1 cellular context compared by ENCODE assay signal in genomic region chr2:118186110-118186857, GRCh38.
A peak's percentile ranks its signal among the peaks of the same experiment; 100 is the strongest.
TF ChIP-seq lines count a peak whose summit lies in the region.

No MANE protein-coding gene starts in this region.

TF ChIP-seq in H1, 55 proteins besides CTCF, POLR2A, EP300 and RAD21 (continued from another document):
- TF ChIP-seq CHD7 (IDR thresholded peaks at IDR 0.05; ENCODE audit: insufficient replicate concordance, low read length) (no peak), EZH2 (IDR thresholded peaks at IDR 0.05; ENCODE audit: low read depth, low read length, severe bottlenecking) (no peak), CBX5 (IDR thresholded peaks at IDR 0.05; ENCODE audit: low read depth, low read length) (no peak), BCL11A (IDR thresholded peaks at IDR 0.05; ENCODE audit: low read depth in 2 of 2, low read length in 2 of 2) (no peak), KDM5A (IDR thresholded peaks at IDR 0.05; ENCODE audit: low read length) (no peak), POLR2AphosphoS5 (IDR thresholded peaks at IDR 0.05; ENCODE audit: low read depth, low read length) (peak; percentile 66), SP1 (IDR thresholded peaks at IDR 0.05; ENCODE audit: low read depth, low read length) (no peak), POU5F1 (IDR thresholded peaks at IDR 0.05; ENCODE audit: low read depth, low read length) (no peak), RXRA (IDR thresholded peaks at IDR 0.05; ENCODE audit: insufficient read depth, low read depth, low read length) (no peak), CHD1 (IDR thresholded peaks at IDR 0.05; ENCODE audit: low read depth, low read length) (no peak), ATF2 (IDR thresholded peaks at IDR 0.05; ENCODE audit: low read length) (no peak), RBBP5 (IDR thresholded peaks at IDR 0.05; ENCODE audit: borderline replicate concordance, low read depth, low read length) (0 out of 2 replicates have a peak, but pooled peaks have one; percentile 25), TBP (IDR thresholded peaks at IDR 0.05; ENCODE audit: low read depth, low read length) (peak; percentile 69; the same call in 1 of the 2 replicates), SIRT6 (IDR thresholded peaks at IDR 0.05; ENCODE audit: low read length) (no peak), SRF (IDR thresholded peaks at IDR 0.05; ENCODE audit: low read depth, low read length) (no peak), SAP30 (IDR thresholded peaks at IDR 0.05; ENCODE audit: insufficient read depth, insufficient replicate concordance, low read length) (no peak), USF2 (IDR thresholded peaks at IDR 0.05; ENCODE audit: low read length) (no peak), ZNF274 (IDR thresholded peaks at IDR 0.05; ENCODE audit: borderline replicate concordance, extremely low read depth, low read length) (no peak), EGR1 (IDR thresholded peaks at IDR 0.05; ENCODE audit: borderline replicate concordance, low read depth, low read length) (no peak), HDAC2 (IDR thresholded peaks at IDR 0.05; ENCODE audit: borderline replicate concordance in 1 of 2, low read depth in 2 of 2, low read length in 2 of 2) (peak in 1 of 2 experiments; percentile 72; a peak in 1 of 4 replicates), CBX8 (IDR thresholded peaks at IDR 0.05; ENCODE audit: borderline replicate concordance, low read depth, low read length) (no peak), JUN (IDR thresholded peaks at IDR 0.05; ENCODE audit: low read depth, low read length) (no peak), GTF2F1 (IDR thresholded peaks at IDR 0.05; ENCODE audit: borderline replicate concordance, low read depth, low read length) (no peak), FOSL1 (IDR thresholded peaks at IDR 0.05; ENCODE audit: insufficient read depth, low read depth, low read length) (no peak), YY1 (IDR thresholded peaks at IDR 0.05; ENCODE audit: low read depth, low read length) (no peak), HDAC6 (IDR thresholded peaks at IDR 0.05; ENCODE audit: low read depth, low read length) (no peak), SP4 (IDR thresholded peaks at IDR 0.05; ENCODE audit: low read length) (no peak), TEAD4 (IDR thresholded peaks at IDR 0.05; ENCODE audit: low read depth, low read length) (no peak), ASH2L (IDR thresholded peaks at IDR 0.05; ENCODE audit: low read length) (peak; percentile 86), TAF1 (IDR thresholded peaks at IDR 0.05; ENCODE audit: low read depth, low read length) (peak; percentile 77), SIX5 (IDR thresholded peaks at IDR 0.05; ENCODE audit: low read depth, low read length) (no peak), KDM4A (IDR thresholded peaks at IDR 0.05; ENCODE audit: low read depth, low read length, severe bottlenecking) (peak; percentile 55), SUZ12 (IDR thresholded peaks at IDR 0.05; ENCODE audit: low read length) (no peak), ATF3 (IDR thresholded peaks at IDR 0.05; ENCODE audit: insufficient read depth, low read depth, low read length) (0 out of 2 replicates have a peak, but pooled peaks have one; percentile 1), TAF7 (optimal IDR thresholded peaks at IDR 0.05; ENCODE audit: borderline replicate concordance, low read depth, low read length) (peak; percentile 38), BRCA1 (IDR thresholded peaks at IDR 0.05; ENCODE audit: low read depth, low read length) (no peak), CEBPB (IDR thresholded peaks at IDR 0.05; ENCODE audit: low read depth, low read length) (no peak), SP2 (IDR thresholded peaks at IDR 0.05; ENCODE audit: low read length) (no peak), CREB1 (IDR thresholded peaks at IDR 0.05) (no peak), SIN3A (conservative IDR thresholded peaks at IDR 0.05 in 1 of 2, IDR thresholded peaks at IDR 0.05 in 1 of 2; ENCODE audit: low read depth in 1 of 2, low read length in 2 of 2) (no peak), PHF8 (conservative IDR thresholded peaks at IDR 0.05; ENCODE audit: low read depth, low read length) (peak; percentile 77), NANOG (IDR thresholded peaks at IDR 0.05; ENCODE audit: insufficient read depth, low read depth, low read length, poor library complexity, severe bottlenecking) (no peak), RFX5 (IDR thresholded peaks at IDR 0.05; ENCODE audit: borderline replicate concordance, low read depth, low read length) (no peak), E2F6 (IDR thresholded peaks at IDR 0.05) (peak; percentile 99), NRF1 (IDR thresholded peaks at IDR 0.05; ENCODE audit: low read depth, low read length) (peak; percentile 90), TCF12 (IDR thresholded peaks at IDR 0.05; ENCODE audit: low read depth, low read length) (no peak), JUND (IDR thresholded peaks at IDR 0.05; ENCODE audit: low read length) (no peak), MAX (IDR thresholded peaks at IDR 0.05) (peak; percentile 97), MAFK (IDR thresholded peaks at IDR 0.05; ENCODE audit: low read depth, low read length) (no peak), CHD2 (IDR thresholded peaks at IDR 0.05; ENCODE audit: low read length) (no peak), GABPA (IDR thresholded peaks at IDR 0.05; ENCODE audit: borderline replicate concordance, insufficient read depth, low read length) (no peak), BACH1 (IDR thresholded peaks at IDR 0.05; ENCODE audit: low read length) (no peak), RNF2 (IDR thresholded peaks at IDR 0.05; ENCODE audit: borderline replicate concordance, low read depth, low read length, missing control alignments, poor library complexity, severe bottlenecking) (no peak)
TF ChIP-seq in H1: peak in this region for 13.
